In the genomic region with DNA sequence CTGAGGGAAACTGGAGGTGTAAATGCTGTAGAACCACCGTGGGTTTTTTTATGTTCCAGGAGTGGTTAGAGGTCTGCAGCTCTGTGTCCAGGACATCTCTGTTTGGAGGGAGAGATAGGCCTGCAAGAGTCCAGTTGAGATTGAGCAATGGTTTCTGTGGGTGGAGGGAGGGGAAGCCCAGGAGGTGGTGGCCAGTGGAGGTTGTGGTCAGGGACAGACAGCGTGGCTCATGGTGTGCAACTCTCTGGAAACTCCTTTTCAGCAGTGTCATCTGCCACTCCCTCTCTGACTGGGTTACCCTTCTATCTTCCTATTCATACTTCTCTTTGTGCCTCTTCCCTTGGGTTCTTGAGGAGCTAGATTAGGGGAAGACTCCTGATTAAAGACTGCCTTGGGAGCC, we compare ENCODE assay signal across 18 cellular contexts. TPM values are rescaled to one million over a fixed set of nuclear protein-coding genes. Genes with fewer than 3 reads are reported as not detected.
DNase-seq lines count a peak whose midpoint lies in the region; ATAC-seq and TF ChIP-seq lines count a peak whose summit lies in the region.
"Had no signal": no experiment of that assay in that cellular context is flagged by ENCODE, and none has a peak within 500 bp of the region (broad histone marks: within the 10 kb centered on the region; RNA-seq: fewer than 3 reads in every experiment).

No MANE protein-coding gene starts in this region.

- TF ChIP-seq CTCF in activated CD8-positive, alpha-beta T cell treated with anti-CD3 and anti-CD28 coated beads for 36 hours (IDR thresholded peaks at IDR 0.05) = no peak

- intact Hi-C loops in activated CD8-positive, alpha-beta T cell treated with anti-CD3 and anti-CD28 coated beads for 36 hours (cut with micrococcal nuclease) = no loop called here

- peaks cover 43% of the 10 kb centered on the region for H3K4me1 Mint-ChIP-seq in activated CD8-positive, alpha-beta T cell treated with anti-CD3 and anti-CD28 coated beads, Interleukin-2, amount 10 ng/mL, durations not matched to agents 7 days and 5 days (ENCODE audit: low read depth)
- H3K4me1 Mint-ChIP-seq in activated CD8-positive, alpha-beta T cell treated with anti-CD3 and anti-CD28 coated beads for 36 hours (ENCODE audit: low read depth) = peaks cover 33% of the 10 kb centered on the region
- peaks cover 23 to 34% of the 10 kb centered on the region in 2 donors for H3K4me1 Mint-ChIP-seq in immature natural killer cell
- peaks cover 60% of the 10 kb centered on the region for H3K4me1 Mint-ChIP-seq in stimulated activated naive CD8-positive, alpha-beta T cell treated with anti-CD3 and anti-CD28 coated beads, Interleukin-15, amount 100 ng/mL, for 72 hours
- peaks cover 14 to 20% of the 10 kb centered on the region in 2 donors for H3K4me1 Mint-ChIP-seq in effector memory CD8-positive, alpha-beta T cell (ENCODE audit: low read depth in 2 of 2)
- H3K4me1 Mint-ChIP-seq: activated naive CD4-positive, alpha-beta T cell treated with anti-CD3 and anti-CD28 coated beads, Interleukin-2, amount 50 U/mL, for 24 hours had no signal

- H3K9me3 Mint-ChIP-seq in activated CD8-positive, alpha-beta T cell treated with anti-CD3 and anti-CD28 coated beads, Interleukin-2, amount 10 ng/mL, durations not matched to agents 7 days and 5 days (ENCODE audit: insufficient read depth) = no peaks in the 10 kb centered on the region
- H3K9me3 Mint-ChIP-seq in activated CD8-positive, alpha-beta T cell treated with anti-CD3 and anti-CD28 coated beads for 36 hours = peaks cover 5% of the 10 kb centered on the region
- H3K9me3 Mint-ChIP-seq in immature natural killer cell = peaks cover 0 to 6% (median 0%) of the 10 kb centered on the region in 6 donors
- H3K9me3 Mint-ChIP-seq in stimulated activated naive CD8-positive, alpha-beta T cell treated with anti-CD3 and anti-CD28 coated beads, Interleukin-15, amount 100 ng/mL, for 72 hours = no peaks in the 10 kb centered on the region
- H3K9me3 Mint-ChIP-seq in effector memory CD8-positive, alpha-beta T cell = no peaks in the 10 kb centered on the region
- H3K9me3 Mint-ChIP-seq: activated naive CD4-positive, alpha-beta T cell treated with anti-CD3 and anti-CD28 coated beads, Interleukin-2, amount 50 U/mL, for 24 hours had no signal

- peaks cover 2% of the 10 kb centered on the region for H3K27me3 Mint-ChIP-seq in activated CD8-positive, alpha-beta T cell treated with anti-CD3 and anti-CD28 coated beads, Interleukin-2, amount 10 ng/mL, durations not matched to agents 7 days and 5 days (ENCODE audit: low read depth)
- H3K27me3 Mint-ChIP-seq in activated CD8-positive, alpha-beta T cell treated with anti-CD3 and anti-CD28 coated beads for 36 hours = peaks cover 6% of the 10 kb centered on the region
- peaks cover 12 to 18% (median 16%) of the 10 kb centered on the region in 3 donors for H3K27me3 Mint-ChIP-seq in immature natural killer cell (ENCODE audit: low read depth in 3 of 3)
- H3K27me3 Mint-ChIP-seq in stimulated activated naive CD8-positive, alpha-beta T cell treated with anti-CD3 and anti-CD28 coated beads, Interleukin-15, amount 100 ng/mL, for 72 hours = peaks cover 23% of the 10 kb centered on the region
- H3K27me3 Mint-ChIP-seq in effector memory CD8-positive, alpha-beta T cell = no peaks in the 10 kb centered on the region
- H3K27me3 Mint-ChIP-seq: activated naive CD4-positive, alpha-beta T cell treated with anti-CD3 and anti-CD28 coated beads, Interleukin-2, amount 50 U/mL, for 24 hours; type B pancreatic cell had no signal

- POLR2A ChIA-PET in activated CD8-positive, alpha-beta T cell treated with anti-CD3 and anti-CD28 coated beads, Interleukin-2, amount 10 ng/mL, durations not matched to agents 7 days and 5 days (lab: Charles Lee) = interaction anchor here (0.7 to 1.1 kb wide), 2 partner anchors 59 to 182 kb away, joined by 3 read pairs; no protein-coding TSS in a partner anchor
- POLR2A ChIA-PET in activated CD8-positive, alpha-beta T cell treated with anti-CD3 and anti-CD28 coated beads for 36 hours (lab: Charles Lee) = no interaction called here

- peak; percentile 17 for DNase-seq in activated CD8-positive, alpha-beta T cell treated with anti-CD3 and anti-CD28 coated beads, Interleukin-2, amount 10 ng/mL, durations not matched to agents 7 days and 5 days
- DNase-seq in activated CD8-positive, alpha-beta T cell treated with anti-CD3 and anti-CD28 coated beads for 36 hours = no peak
- DNase-seq in SW480 (ENCODE audit: low spot score) (peak; percentile 7), immature natural killer cell (peak; percentile 13 to 33 (median 24)), HCEC 1CT (no peak), T-helper 9 cell (no peak)
- DNase-seq in stimulated activated naive CD8-positive, alpha-beta T cell treated with anti-CD3 and anti-CD28 coated beads, Interleukin-15, amount 100 ng/mL, for 72 hours = no peak
- no peak for DNase-seq in effector memory CD8-positive, alpha-beta T cell
- DNase-seq: ACHN; activated CD8-positive, alpha-beta memory T cell treated with anti-CD3 and anti-CD28 coated beads for 24 hours; cerebellar nuclear complex; DMS79; NCI-H2171 treated with DMSO at 0.1 percent for 48 hours had no signal

- CTCF ChIA-PET in activated CD8-positive, alpha-beta T cell treated with anti-CD3 and anti-CD28 coated beads, Interleukin-2, amount 10 ng/mL, durations not matched to agents 7 days and 5 days (lab: Charles Lee) = interaction anchor here (0.6 to 3.5 kb wide), 2 partner anchors 47 to 61 kb away, joined by 3 to 16 read pairs; no protein-coding TSS in a partner anchor
- CTCF ChIA-PET in activated CD8-positive, alpha-beta T cell treated with anti-CD3 and anti-CD28 coated beads for 36 hours (lab: Charles Lee) = interaction anchor here (0.8 to 1.0 kb wide), 2 partner anchors 26 to 79 kb away, joined by 3 to 5 read pairs; no protein-coding TSS in a partner anchor

- ATAC-seq in activated CD8-positive, alpha-beta T cell treated with anti-CD3 and anti-CD28 coated beads, Interleukin-2, amount 10 ng/mL, durations not matched to agents 7 days and 5 days = no peak
- ATAC-seq in activated CD8-positive, alpha-beta T cell treated with anti-CD3 and anti-CD28 coated beads for 36 hours = no peak
- peak; percentile 55 for ATAC-seq in stimulated activated naive CD8-positive, alpha-beta T cell treated with anti-CD3 and anti-CD28 coated beads, Interleukin-15, amount 100 ng/mL, for 72 hours
- ATAC-seq in effector memory CD8-positive, alpha-beta T cell (replicated peaks) = no peak
- ATAC-seq: esophagus mucosa had no signal

- H3K4me3 Mint-ChIP-seq in activated CD8-positive, alpha-beta T cell treated with anti-CD3 and anti-CD28 coated beads, Interleukin-2, amount 10 ng/mL, durations not matched to agents 7 days and 5 days = no peak overlapping the region
- no peak overlapping the region for H3K4me3 Mint-ChIP-seq in activated CD8-positive, alpha-beta T cell treated with anti-CD3 and anti-CD28 coated beads for 36 hours
- no peak overlapping the region for H3K4me3 Mint-ChIP-seq in immature natural killer cell
- no peak overlapping the region for H3K4me3 Mint-ChIP-seq in stimulated activated naive CD8-positive, alpha-beta T cell treated with anti-CD3 and anti-CD28 coated beads, Interleukin-15, amount 100 ng/mL, for 72 hours
- H3K4me3 Mint-ChIP-seq in effector memory CD8-positive, alpha-beta T cell = no peak overlapping the region
- H3K4me3 Mint-ChIP-seq: activated naive CD4-positive, alpha-beta T cell treated with anti-CD3 and anti-CD28 coated beads, Interleukin-2, amount 50 U/mL, for 24 hours; type B pancreatic cell had no signal

- H3K27ac Mint-ChIP-seq in activated CD8-positive, alpha-beta T cell treated with anti-CD3 and anti-CD28 coated beads, Interleukin-2, amount 10 ng/mL, durations not matched to agents 7 days and 5 days = no peak overlapping the region
- H3K27ac Mint-ChIP-seq in activated CD8-positive, alpha-beta T cell treated with anti-CD3 and anti-CD28 coated beads for 36 hours = no peak overlapping the region
- H3K27ac Mint-ChIP-seq in immature natural killer cell = peak overlapping the region in 2 of 6 donors; percentile 17 to 34
- no peak overlapping the region for H3K27ac Mint-ChIP-seq in stimulated activated naive CD8-positive, alpha-beta T cell treated with anti-CD3 and anti-CD28 coated beads, Interleukin-15, amount 100 ng/mL, for 72 hours
- H3K27ac Mint-ChIP-seq in effector memory CD8-positive, alpha-beta T cell = no peak overlapping the region
- H3K27ac Mint-ChIP-seq: activated naive CD4-positive, alpha-beta T cell treated with anti-CD3 and anti-CD28 coated beads, Interleukin-2, amount 50 U/mL, for 24 hours; type B pancreatic cell had no signal

- peaks cover 2% of the 10 kb centered on the region for H3K36me3 Mint-ChIP-seq in activated CD8-positive, alpha-beta T cell treated with anti-CD3 and anti-CD28 coated beads, Interleukin-2, amount 10 ng/mL, durations not matched to agents 7 days and 5 days (ENCODE audit: low read depth)
- no peaks in the 10 kb centered on the region for H3K36me3 Mint-ChIP-seq in activated CD8-positive, alpha-beta T cell treated with anti-CD3 and anti-CD28 coated beads for 36 hours (ENCODE audit: low read depth)
- H3K36me3 Mint-ChIP-seq in immature natural killer cell = no peaks in the 10 kb centered on the region
- peaks cover 3% of the 10 kb centered on the region for H3K36me3 Mint-ChIP-seq in effector memory CD8-positive, alpha-beta T cell (ENCODE audit: insufficient read depth)
- H3K36me3 Mint-ChIP-seq: type B pancreatic cell had no signal

RNA-seq across cellular contexts. Expression of a gene that starts 9.6 kb away (rescaled TPM):
- total RNA-seq in activated CD8-positive, alpha-beta T cell treated with anti-CD3 and anti-CD28 coated beads, Interleukin-2, amount 10 ng/mL, durations not matched to agents 7 days and 5 days = not detected
- total RNA-seq in activated CD8-positive, alpha-beta T cell treated with anti-CD3 and anti-CD28 coated beads for 36 hours = not detected
- under 1 TPM in 2 of 3 donors, not detected in 1; 0.04 to 0.26 TPM for polyA plus RNA-seq in immature natural killer cell
- total RNA-seq: H4, lung microvascular endothelial cell had no signal

RNA-seq across cellular contexts. Expression of a gene that starts 22.1 kb away (rescaled TPM):
- total RNA-seq in activated CD8-positive, alpha-beta T cell treated with anti-CD3 and anti-CD28 coated beads, Interleukin-2, amount 10 ng/mL, durations not matched to agents 7 days and 5 days = 10 to 100 TPM; 16.6 to 19.5 TPM
- total RNA-seq in activated CD8-positive, alpha-beta T cell treated with anti-CD3 and anti-CD28 coated beads for 36 hours = 10 to 100 TPM; 14.1 to 14.5 TPM
- polyA plus RNA-seq in immature natural killer cell = 1 to 10 TPM in 2 of 3 donors, under 1 TPM in 1; 0.22 to 6.1 (median 2.1) TPM

Comparison
In these comparisons a context has a peak if more than half of its experiments do, and no peak if none do; other contexts are left out.
1. DNase-seq: peak in activated CD8-positive, alpha-beta T cell treated with anti-CD3 and anti-CD28 coated beads, Interleukin-2, amount 10 ng/mL, durations not matched to agents 7 days and 5 days (single experiment), SW480 (single experiment) and immature natural killer cell (3 of 3); none in activated CD8-positive, alpha-beta T cell treated with anti-CD3 and anti-CD28 coated beads for 36 hours (single experiment), stimulated activated naive CD8-positive, alpha-beta T cell treated with anti-CD3 and anti-CD28 coated beads, Interleukin-15, amount 100 ng/mL, for 72 hours (0 of 2), HCEC 1CT (single experiment), effector memory CD8-positive, alpha-beta T cell (0 of 3) and T-helper 9 cell (single experiment).